1 cellular context compared by ENCODE assay signal in the genomic region with DNA sequence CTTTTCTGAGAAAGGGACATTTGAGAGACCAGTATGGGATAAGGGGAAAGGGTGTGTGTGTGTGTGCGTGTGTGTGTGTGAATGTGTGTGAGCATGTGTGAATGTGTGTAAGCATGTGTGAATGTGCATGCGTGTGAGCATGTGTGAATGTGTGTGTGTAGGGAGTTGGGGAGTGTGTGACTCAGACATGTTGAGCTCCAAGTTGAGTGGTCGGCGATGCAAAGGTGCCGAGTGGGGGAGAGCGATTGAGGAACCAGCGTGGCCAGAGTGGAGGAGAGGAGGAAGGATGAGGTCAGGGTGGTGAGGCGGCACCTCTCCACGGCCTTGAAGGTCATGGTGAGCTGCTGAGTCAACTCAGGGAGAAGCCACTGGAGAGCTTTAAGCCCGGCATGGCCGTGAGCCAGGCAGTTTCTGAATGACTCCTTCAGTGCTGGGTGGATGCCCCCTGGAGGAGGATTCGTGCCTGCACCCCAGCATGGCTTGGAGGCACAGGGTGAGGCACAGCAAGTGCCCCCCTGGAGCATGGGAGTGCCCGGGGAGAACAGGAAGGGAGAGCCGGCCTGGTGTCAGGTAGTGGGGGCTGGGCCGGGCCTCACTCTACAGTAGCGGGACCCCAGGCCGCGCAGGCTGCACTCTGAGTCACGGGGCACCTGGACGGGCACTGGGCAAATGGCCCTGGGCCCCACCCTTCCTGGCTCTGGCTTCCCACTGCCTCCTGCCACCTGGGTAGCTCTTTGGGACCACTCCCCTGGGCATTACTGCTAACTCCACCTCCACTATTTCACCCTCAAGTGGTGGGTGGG.
A peak's percentile ranks its signal among the peaks of the same experiment; 100 is the strongest.
TF ChIP-seq lines count a peak whose summit lies in the region.

No MANE protein-coding gene starts in this region.

TF ChIP-seq in K562, 482 proteins besides CTCF, POLR2A, EP300 and RAD21 (continued from another document and continues in another):
- TF ChIP-seq E2F6 (IDR thresholded peaks at IDR 0.05; ENCODE audit: borderline replicate concordance in 1 of 2, extremely low read depth in 1 of 2, insufficient read depth in 1 of 2, insufficient read length in 1 of 2, low read depth in 1 of 2, low read length in 1 of 2, poor library complexity in 1 of 2, severe bottlenecking in 1 of 2) (peak in 1 of 2 experiments; percentile 30), PHB2 (IDR thresholded peaks at IDR 0.05; ENCODE audit: low read depth) (0 out of 2 replicates have a peak, but pooled peaks have one; percentile 50), SMAD2 (IDR thresholded peaks at IDR 0.05; ENCODE audit: low read depth, low read length) (no peak), CBFA2T3 (IDR thresholded peaks at IDR 0.05) (peak; percentile 54), HMG20B (CRISPR knock-in tag; IDR thresholded peaks at IDR 0.05) (no peak), WHSC1 (IDR thresholded peaks at IDR 0.05; ENCODE audit: low read length) (no peak), PBX2 (CRISPR knock-in tag; IDR thresholded peaks at IDR 0.05; ENCODE audit: low read depth) (no peak), PBX2 (tag; conservative IDR thresholded peaks at IDR 0.05; ENCODE audit: low read depth) (0 out of 2 replicates have a peak, but pooled peaks have one; percentile 38), GATAD2B (IDR thresholded peaks at IDR 0.05; ENCODE audit: borderline replicate concordance) (peak; percentile 82; the same call in 1 of the 2 replicates), CBX2 (IDR thresholded peaks at IDR 0.05; ENCODE audit: insufficient read depth, low read length, poor library complexity, severe bottlenecking) (no peak), ZC3H8 (IDR thresholded peaks at IDR 0.05) (peak; percentile 88; the same call in 1 of the 2 replicates), ZBED1 (IDR thresholded peaks at IDR 0.05) (no peak), KDM1A (IDR thresholded peaks at IDR 0.05) (peak in 1 of 2 experiments; percentile 65; a peak in 2 of 4 replicates), JUND (IDR thresholded peaks at IDR 0.05; ENCODE audit: borderline replicate concordance, low read depth, low read length) (peak; percentile 84), JUND (tag; IDR thresholded peaks at IDR 0.05; ENCODE audit: borderline replicate concordance, low read depth, low read length) (peak; percentile 75; the same call in 2 of the 3 replicates), NFE2L1 (tag; IDR thresholded peaks at IDR 0.05; ENCODE audit: borderline replicate concordance, low read depth) (no peak), FOXP4 (CRISPR knock-in tag; IDR thresholded peaks at IDR 0.05; ENCODE audit: borderline replicate concordance) (no peak), MYBL2 (IDR thresholded peaks at IDR 0.05; ENCODE audit: low read depth) (no peak), MYBL2 (CRISPR knock-in tag; IDR thresholded peaks at IDR 0.05; ENCODE audit: borderline replicate concordance) (no peak), ZNF41 (CRISPR knock-in tag; conservative IDR thresholded peaks at IDR 0.05) (no peak), PHF21A (IDR thresholded peaks at IDR 0.05; ENCODE audit: borderline replicate concordance, low read depth) (no peak; the same call in 1 of the 2 replicates), MAFG (tag; conservative IDR thresholded peaks at IDR 0.05) (peak; percentile 69), DLX4 (CRISPR knock-in tag; IDR thresholded peaks at IDR 0.05) (no peak), TFAM (CRISPR knock-in tag; conservative IDR thresholded peaks at IDR 0.05) (no peak), THRAP3 (IDR thresholded peaks at IDR 0.05; ENCODE audit: borderline replicate concordance) (peak; percentile 90), SIRT6 (IDR thresholded peaks at IDR 0.05; ENCODE audit: low read depth, low read length) (no peak), ZNF589 (CRISPR knock-in tag; IDR thresholded peaks at IDR 0.05; ENCODE audit: low read depth) (peak; percentile 38; the same call in 1 of the 2 replicates), OTX1 (CRISPR knock-in tag; IDR thresholded peaks at IDR 0.05) (peak; percentile 94), SRSF9 (IDR thresholded peaks at IDR 0.05; ENCODE audit: borderline replicate concordance, low read depth, low read length) (no peak), SNAPC5 (CRISPR knock-in tag; IDR thresholded peaks at IDR 0.05) (no peak), TRIM28 (IDR thresholded peaks at IDR 0.05) (no peak; the same call in 1 of the 2 replicates), ZNF644 (tag; IDR thresholded peaks at IDR 0.05; ENCODE audit: low read depth) (no peak), TRIM24 (IDR thresholded peaks at IDR 0.05) (peak; percentile 55 to 79)
- TF ChIP-seq, protein P1, sequence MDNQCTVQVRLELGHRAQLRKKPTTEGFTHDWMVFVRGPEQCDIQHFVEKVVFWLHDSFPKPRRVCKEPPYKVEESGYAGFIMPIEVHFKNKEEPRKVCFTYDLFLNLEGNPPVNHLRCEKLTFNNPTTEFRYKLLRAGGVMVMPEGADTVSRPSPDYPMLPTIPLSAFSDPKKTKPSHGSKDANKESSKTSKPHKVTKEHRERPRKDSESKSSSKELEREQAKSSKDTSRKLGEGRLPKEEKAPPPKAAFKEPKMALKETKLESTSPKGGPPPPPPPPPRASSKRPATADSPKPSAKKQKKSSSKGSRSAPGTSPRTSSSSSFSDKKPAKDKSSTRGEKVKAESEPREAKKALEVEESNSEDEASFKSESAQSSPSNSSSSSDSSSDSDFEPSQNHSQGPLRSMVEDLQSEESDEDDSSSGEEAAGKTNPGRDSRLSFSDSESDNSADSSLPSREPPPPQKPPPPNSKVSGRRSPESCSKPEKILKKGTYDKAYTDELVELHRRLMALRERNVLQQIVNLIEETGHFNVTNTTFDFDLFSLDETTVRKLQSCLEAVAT (IDR thresholded peaks at IDR 0.05): peak; percentile 90 to 92
- TF ChIP-seq, protein P2, sequence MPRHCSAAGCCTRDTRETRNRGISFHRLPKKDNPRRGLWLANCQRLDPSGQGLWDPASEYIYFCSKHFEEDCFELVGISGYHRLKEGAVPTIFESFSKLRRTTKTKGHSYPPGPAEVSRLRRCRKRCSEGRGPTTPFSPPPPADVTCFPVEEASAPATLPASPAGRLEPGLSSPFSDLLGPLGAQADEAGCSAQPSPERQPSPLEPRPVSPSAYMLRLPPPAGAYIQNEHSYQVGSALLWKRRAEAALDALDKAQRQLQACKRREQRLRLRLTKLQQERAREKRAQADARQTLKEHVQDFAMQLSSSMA (CRISPR knock-in tag; IDR thresholded peaks at IDR 0.05): no peak
- TF ChIP-seq, protein P3, sequence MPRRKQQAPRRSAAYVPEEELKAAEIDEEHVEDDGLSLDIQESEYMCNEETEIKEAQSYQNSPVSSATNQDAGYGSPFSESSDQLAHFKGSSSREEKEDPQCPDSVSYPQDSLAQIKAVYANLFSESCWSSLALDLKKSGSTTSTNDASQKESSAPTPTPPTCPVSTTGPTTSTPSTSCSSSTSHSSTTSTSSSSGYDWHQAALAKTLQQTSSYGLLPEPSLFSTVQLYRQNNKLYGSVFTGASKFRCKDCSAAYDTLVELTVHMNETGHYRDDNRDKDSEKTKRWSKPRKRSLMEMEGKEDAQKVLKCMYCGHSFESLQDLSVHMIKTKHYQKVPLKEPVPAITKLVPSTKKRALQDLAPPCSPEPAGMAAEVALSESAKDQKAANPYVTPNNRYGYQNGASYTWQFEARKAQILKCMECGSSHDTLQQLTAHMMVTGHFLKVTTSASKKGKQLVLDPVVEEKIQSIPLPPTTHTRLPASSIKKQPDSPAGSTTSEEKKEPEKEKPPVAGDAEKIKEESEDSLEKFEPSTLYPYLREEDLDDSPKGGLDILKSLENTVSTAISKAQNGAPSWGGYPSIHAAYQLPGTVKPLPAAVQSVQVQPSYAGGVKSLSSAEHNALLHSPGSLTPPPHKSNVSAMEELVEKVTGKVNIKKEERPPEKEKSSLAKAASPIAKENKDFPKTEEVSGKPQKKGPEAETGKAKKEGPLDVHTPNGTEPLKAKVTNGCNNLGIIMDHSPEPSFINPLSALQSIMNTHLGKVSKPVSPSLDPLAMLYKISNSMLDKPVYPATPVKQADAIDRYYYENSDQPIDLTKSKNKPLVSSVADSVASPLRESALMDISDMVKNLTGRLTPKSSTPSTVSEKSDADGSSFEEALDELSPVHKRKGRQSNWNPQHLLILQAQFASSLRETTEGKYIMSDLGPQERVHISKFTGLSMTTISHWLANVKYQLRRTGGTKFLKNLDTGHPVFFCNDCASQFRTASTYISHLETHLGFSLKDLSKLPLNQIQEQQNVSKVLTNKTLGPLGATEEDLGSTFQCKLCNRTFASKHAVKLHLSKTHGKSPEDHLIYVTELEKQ (CRISPR knock-in tag; IDR thresholded peaks at IDR 0.05): no peak
- TF ChIP-seq, protein P4, sequence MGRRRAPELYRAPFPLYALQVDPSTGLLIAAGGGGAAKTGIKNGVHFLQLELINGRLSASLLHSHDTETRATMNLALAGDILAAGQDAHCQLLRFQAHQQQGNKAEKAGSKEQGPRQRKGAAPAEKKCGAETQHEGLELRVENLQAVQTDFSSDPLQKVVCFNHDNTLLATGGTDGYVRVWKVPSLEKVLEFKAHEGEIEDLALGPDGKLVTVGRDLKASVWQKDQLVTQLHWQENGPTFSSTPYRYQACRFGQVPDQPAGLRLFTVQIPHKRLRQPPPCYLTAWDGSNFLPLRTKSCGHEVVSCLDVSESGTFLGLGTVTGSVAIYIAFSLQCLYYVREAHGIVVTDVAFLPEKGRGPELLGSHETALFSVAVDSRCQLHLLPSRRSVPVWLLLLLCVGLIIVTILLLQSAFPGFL (CRISPR knock-in tag; IDR thresholded peaks at IDR 0.05): no peak
- TF ChIP-seq, protein P5, sequence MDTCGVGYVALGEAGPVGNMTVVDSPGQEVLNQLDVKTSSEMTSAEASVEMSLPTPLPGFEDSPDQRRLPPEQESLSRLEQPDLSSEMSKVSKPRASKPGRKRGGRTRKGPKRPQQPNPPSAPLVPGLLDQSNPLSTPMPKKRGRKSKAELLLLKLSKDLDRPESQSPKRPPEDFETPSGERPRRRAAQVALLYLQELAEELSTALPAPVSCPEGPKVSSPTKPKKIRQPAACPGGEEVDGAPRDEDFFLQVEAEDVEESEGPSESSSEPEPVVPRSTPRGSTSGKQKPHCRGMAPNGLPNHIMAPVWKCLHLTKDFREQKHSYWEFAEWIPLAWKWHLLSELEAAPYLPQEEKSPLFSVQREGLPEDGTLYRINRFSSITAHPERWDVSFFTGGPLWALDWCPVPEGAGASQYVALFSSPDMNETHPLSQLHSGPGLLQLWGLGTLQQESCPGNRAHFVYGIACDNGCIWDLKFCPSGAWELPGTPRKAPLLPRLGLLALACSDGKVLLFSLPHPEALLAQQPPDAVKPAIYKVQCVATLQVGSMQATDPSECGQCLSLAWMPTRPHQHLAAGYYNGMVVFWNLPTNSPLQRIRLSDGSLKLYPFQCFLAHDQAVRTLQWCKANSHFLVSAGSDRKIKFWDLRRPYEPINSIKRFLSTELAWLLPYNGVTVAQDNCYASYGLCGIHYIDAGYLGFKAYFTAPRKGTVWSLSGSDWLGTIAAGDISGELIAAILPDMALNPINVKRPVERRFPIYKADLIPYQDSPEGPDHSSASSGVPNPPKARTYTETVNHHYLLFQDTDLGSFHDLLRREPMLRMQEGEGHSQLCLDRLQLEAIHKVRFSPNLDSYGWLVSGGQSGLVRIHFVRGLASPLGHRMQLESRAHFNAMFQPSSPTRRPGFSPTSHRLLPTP (IDR thresholded peaks at IDR 0.05; ENCODE audit: borderline replicate concordance, extremely low read depth, insufficient read length): no peak
